8 cellular contexts compared by ENCODE assay signal in the genomic region with DNA sequence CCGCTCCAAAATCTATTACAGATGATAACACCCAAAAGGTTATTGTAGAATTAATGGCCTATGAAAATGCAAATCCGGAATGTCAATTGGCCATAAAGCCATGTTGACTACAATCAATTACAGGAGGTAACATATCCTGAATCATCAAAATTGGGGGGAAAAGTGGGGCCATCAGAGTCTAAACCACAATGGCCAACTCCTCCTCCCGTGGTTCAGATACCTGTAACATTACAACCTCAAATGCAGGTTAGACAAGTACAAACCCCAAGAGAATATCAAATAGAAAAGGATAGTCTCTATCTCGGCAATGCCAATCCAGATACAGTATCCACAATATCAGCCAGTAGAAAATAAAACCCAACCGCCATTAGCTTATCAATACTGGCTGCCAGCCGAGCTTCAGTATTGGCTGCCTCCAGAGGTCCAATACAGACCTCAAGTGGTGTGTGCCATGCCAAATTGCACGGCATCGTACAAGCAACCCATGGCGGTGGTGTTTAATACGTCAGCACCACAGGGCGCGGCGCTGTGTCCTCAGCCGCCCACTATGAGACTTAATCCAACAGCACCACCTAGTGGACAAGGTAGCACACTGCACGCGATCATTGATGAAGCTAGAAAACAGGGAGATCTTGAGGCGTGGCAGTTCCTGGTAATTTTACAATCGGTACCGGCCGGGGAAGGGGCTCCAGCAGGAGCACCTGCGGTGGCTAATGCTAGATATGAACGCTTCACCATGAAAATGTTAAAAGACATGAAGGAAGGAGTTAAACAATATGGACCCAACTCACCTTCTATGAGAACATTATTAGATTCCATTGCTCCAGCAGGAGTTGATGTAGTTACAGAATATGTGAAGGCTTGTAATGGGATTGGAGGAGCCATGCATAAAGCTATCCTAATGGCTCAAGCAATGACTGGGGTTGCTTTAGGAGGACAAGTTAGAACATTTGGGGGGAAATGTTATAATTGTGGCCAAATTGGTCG. TPM values are rescaled to one million over a fixed set of nuclear protein-coding genes. Genes with fewer than 3 reads are reported as not detected.
DNase-seq lines count a peak whose midpoint lies in the region; ATAC-seq and TF ChIP-seq lines count a peak whose summit lies in the region.

No MANE protein-coding gene starts in this region.

- H3K36me3 Mint-ChIP-seq in T-helper 17 cell (ENCODE audit: low read depth), result no peaks in the 10 kb centered on the region

- peak overlapping the region; percentile 39 for H3K4me3 Mint-ChIP-seq in T-helper 17 cell

- H3K9me3 ChIP-seq in T-helper 17 cell (ENCODE audit: control insufficient read depth, low read length, poor library complexity, severe bottlenecking), result no peaks in the 10 kb centered on the region
- no peaks in the 10 kb centered on the region for H3K9me3 ChIP-seq in adrenal gland (replicated peaks in 1 of 3)
- no peaks in the 10 kb centered on the region for H3K9me3 ChIP-seq in left ventricle myocardium inferior (replicated peaks)
- no peaks in the 10 kb centered on the region for H3K9me3 ChIP-seq in vagina

- H3K27me3 ChIP-seq in adrenal gland (no peaks in the 10 kb centered on the region), left ventricle myocardium inferior (ENCODE audit: low read depth) (no peaks in the 10 kb centered on the region), vagina (no peaks in the 10 kb centered on the region)

- H3K36me3 ChIP-seq in adrenal gland (replicated peaks in 1 of 2) (peaks cover 0 to 15% of the 10 kb centered on the region in 2 donors), left ventricle myocardium inferior (peaks cover 27% of the 10 kb centered on the region), vagina (peaks cover 0 to 14% of the 10 kb centered on the region in 2 donors)

- peaks cover 17% of the 10 kb centered on the region for H3K4me1 Mint-ChIP-seq in T-helper 17 cell

- H3K27me3 Mint-ChIP-seq in T-helper 17 cell, result no peaks in the 10 kb centered on the region

- H3K27ac Mint-ChIP-seq in T-helper 17 cell, result peak overlapping the region; percentile 80

- TF ChIP-seq CTCF in adrenal gland (IDR thresholded peaks at IDR 0.05), result peak; percentile 93 to 98 (median 94)
- TF ChIP-seq CTCF in left ventricle myocardium inferior (IDR thresholded peaks at IDR 0.05; ENCODE audit: borderline replicate concordance), result peak; percentile 98
- TF ChIP-seq CTCF in vagina (IDR thresholded peaks at IDR 0.05), result peak; percentile 91 to 100 (median 94)

- H3K4me1 ChIP-seq in adrenal gland (replicated peaks in 1 of 2), result peaks cover 0 to 8% of the 10 kb centered on the region in 2 donors
- peaks cover 13% of the 10 kb centered on the region for H3K4me1 ChIP-seq in left ventricle myocardium inferior
- H3K4me1 ChIP-seq in vagina, result peaks cover 27% of the 10 kb centered on the region

- H3K4me3 ChIP-seq in adrenal gland (no peak overlapping the region), left ventricle myocardium inferior (peak overlapping the region; percentile 45), vagina (peak overlapping the region; percentile 2 to 15)

- ATAC-seq in GM21723 (IDR thresholded peaks at IDR 0.05; ENCODE audit: unreplicated experiment) (peak; percentile 72), T-helper 17 cell (peak; percentile 100)

- DNase-seq in Ammon's horn (ENCODE audit: low spot score) (peak; percentile 92), NCI-H187 treated with DMSO at 0.1 percent for 48 hours (lab: John Stamatoyannopoulos, UW) (peak; percentile 87), T-helper 17 cell (peak; percentile 70 to 81 (median 74)), adrenal gland (peak; percentile 83 to 97 (median 92)), left ventricle myocardium inferior (peak; percentile 87), renal cortical epithelial cell (ENCODE audit: low read depth) (peak; percentile 65), vagina (ENCODE audit: extremely low spot score in 2 of 2) (no peak)

- H3K27ac ChIP-seq in adrenal gland (peak overlapping the region in 1 of 5 donors; percentile 11), left ventricle myocardium inferior (replicated peaks) (no peak overlapping the region), vagina (no peak overlapping the region)

- TF ChIP-seq POLR2A in adrenal gland (IDR thresholded peaks at IDR 0.05), result no peak
- no peak for TF ChIP-seq POLR2A in vagina (IDR thresholded peaks at IDR 0.05)

- intact Hi-C loops in adrenal gland (cut with DNase I) (loop anchor here in 1 of 2 donors (5.0 to 10.0 kb wide), 2 partner anchors 58 to 90 kb away; partner anchors contain the start of gene PKMYT1), left ventricle myocardium inferior (cut with micrococcal nuclease) (no loop called here), vagina (cut with DNase I) (no loop called here)

- 16 to 22% (median 20%) methylated on average over 20 to 23 of the region's 23 CpGs for WGBS in adrenal gland, 4 donors

RNA-seq across cellular contexts. Expression of gene FLYWCH1, which starts 15.2 kb away (rescaled TPM):
- total RNA-seq in T-helper 17 cell (10 to 100 TPM; 41.4 to 97.1 TPM), adrenal gland (10 to 100 TPM; 31.9 to 89.8 (median 50.4) TPM), left ventricle myocardium inferior (35.7 TPM), renal cortical epithelial cell (35.3 and 42.9 TPM in 2 replicates), vagina (32.9 TPM)
- polyA plus RNA-seq in adrenal gland, result 10 to 100 TPM in 2 of 3 donors, 1 to 10 TPM in 1; 3.3 to 79.7 (median 55.6) TPM

RNA-seq across cellular contexts. Expression of gene KREMEN2, which starts 37.1 kb away (rescaled TPM):
- total RNA-seq in T-helper 17 cell, result not detected
- not detected for total RNA-seq in adrenal gland
- not detected for polyA plus RNA-seq in adrenal gland
- total RNA-seq in left ventricle myocardium inferior, result not detected
- 0.50 and 1.9 TPM in 2 replicates for total RNA-seq in renal cortical epithelial cell
- total RNA-seq in vagina, result not detected

RNA-seq across cellular contexts. Expression of gene PAQR4, which starts 42.2 kb away (rescaled TPM):
- total RNA-seq in T-helper 17 cell (1 to 10 TPM; 1.7 to 2.7 TPM), adrenal gland (10 to 100 TPM in 7 of 8 donors, 1 to 10 TPM in 1; 7.4 to 17.0 (median 13.5) TPM), left ventricle myocardium inferior (9.2 TPM), renal cortical epithelial cell (2.3 and 17.5 TPM in 2 replicates), vagina (2.7 TPM)
- 10 to 100 TPM in 1 of 3 donors, 1 to 10 TPM in 2; 4.1 to 14.6 (median 8.1) TPM for polyA plus RNA-seq in adrenal gland

RNA-seq across cellular contexts. Expression of gene FLYWCH2, which starts 43.9 kb away (rescaled TPM):
- total RNA-seq in T-helper 17 cell (10 to 100 TPM; 11.6 to 15.1 TPM), adrenal gland (100 to 1,000 TPM in 4 of 8 donors, 10 to 100 TPM in 4; 28.8 to 232 (median 93.4) TPM), left ventricle myocardium inferior (23.2 TPM), renal cortical epithelial cell (39.4 and 39.9 TPM in 2 replicates), vagina (65.1 TPM)
- 10 to 100 TPM; 16.7 to 87.1 (median 49.5) TPM for polyA plus RNA-seq in adrenal gland

RNA-seq across cellular contexts. Expression of gene PKMYT1, which starts 53.3 kb away (rescaled TPM):
- total RNA-seq in T-helper 17 cell, result not detected
- total RNA-seq in adrenal gland, result 1 to 10 TPM in 7 of 8 donors, under 1 TPM in 1; 0.46 to 4.5 (median 2.9) TPM
- 1 to 10 TPM; 1.0 to 3.7 (median 2.0) TPM for polyA plus RNA-seq in adrenal gland
- 1.3 TPM for total RNA-seq in left ventricle myocardium inferior
- 0.55 and 4.5 TPM in 2 replicates for total RNA-seq in renal cortical epithelial cell
- 6.9 TPM for total RNA-seq in vagina

Comparison
In these comparisons a context has a peak if more than half of its experiments do, and no peak if none do; other contexts are left out.
1. DNase-seq: peak in Ammon's horn (single experiment), NCI-H187 treated with DMSO at 0.1 percent for 48 hours (single experiment), T-helper 17 cell (3 of 3), adrenal gland (7 of 7), left ventricle myocardium inferior (single experiment) and renal cortical epithelial cell (single experiment); none in vagina (0 of 2).
2. H3K4me3 ChIP-seq: peak in left ventricle myocardium inferior (single experiment) and vagina (2 of 2); none in adrenal gland (0 of 4).
3. Peak in every context shown above with its lines, with median percentiles within 50 percentile points of each other: CTCF ChIP-seq.